16 cellular contexts compared by ENCODE assay signal in genomic region chr21:32475162-32475812, GRCh38.
DNase-seq lines count a peak whose midpoint lies in the region; ATAC-seq and TF ChIP-seq lines count a peak whose summit lies in the region.
"Had no signal": no experiment of that assay in that cellular context is flagged by ENCODE, and none has a peak within 500 bp of the region (broad histone marks: within the 10 kb centered on the region; RNA-seq: fewer than 3 reads in every experiment).

No MANE protein-coding gene starts in this region.

- H3K4me1 ChIP-seq in ACC112 (ENCODE audit: control insufficient read depth, insufficient read depth, low read length, unreplicated experiment) (peaks cover 26% of the 10 kb centered on the region), esophagus muscularis mucosa (peaks cover 5 to 31% (median 26%) of the 10 kb centered on the region in 4 donors)

- H3K4me3 ChIP-seq in ACC112 (ENCODE audit: low read depth, low read length) (peak overlapping the region; percentile 51; the same call in 1 of the 2 replicates), esophagus muscularis mucosa (no peak overlapping the region)
- H3K4me3 ChIP-seq: ascending aorta, BLaER1, upper lobe of right lung had no signal

- H3K9me3 Mint-ChIP-seq in T-helper 2 cell treated with Interferon-gamma antibody and Interleukin-4, amounts not matched to agents 5 μg/mL and 100 μg/mL, for 36 hours = no peaks in the 10 kb centered on the region
- H3K9me3 Mint-ChIP-seq: activated B cell treated with CpG ODN at 0.5 μM for 24 hours had no signal

- no peak for TF ChIP-seq CTCF in esophagus muscularis mucosa (IDR thresholded peaks at IDR 0.05)

- no peak for TF ChIP-seq EP300 in esophagus muscularis mucosa (IDR thresholded peaks at IDR 0.05)

- no peaks in the 10 kb centered on the region for H3K79me2 ChIP-seq in ACC112 (ENCODE audit: control insufficient read depth, insufficient read depth, low read length, unreplicated experiment)

- no peak overlapping the region for H3K27ac Mint-ChIP-seq in T-helper 2 cell treated with Interferon-gamma antibody and Interleukin-4, amounts not matched to agents 5 μg/mL and 100 μg/mL, for 36 hours
- H3K27ac Mint-ChIP-seq: activated B cell treated with CpG ODN at 0.5 μM for 24 hours had no signal

- WGBS in esophagus muscularis mucosa = 41% methylated on average over 9 of the region's 9 CpGs

- intact Hi-C loops in esophagus muscularis mucosa (cut with DNase I) = no loop called here

- H3K27ac ChIP-seq in ACC112 (ENCODE audit: low read depth, low read length) = peak overlapping the region; percentile 65
- peak overlapping the region in 3 of 4 donors; percentile 34 to 54 (median 43) for H3K27ac ChIP-seq in esophagus muscularis mucosa (replicated peaks in 1 of 4)
- H3K27ac ChIP-seq: BLaER1, HL-60 had no signal

- peak; percentile 47 for DNase-seq in LoVo (ENCODE audit: low spot score)
- DNase-seq in esophagus muscularis mucosa (ENCODE audit: extremely low spot score) = no peak
- DNase-seq in mucosa of gallbladder (ENCODE audit: low spot score) = peak; percentile 23
- DNase-seq in T-helper 2 cell treated with Interferon-gamma antibody and Interleukin-4, amounts not matched to agents 5 μg/mL and 100 μg/mL, for 36 hours (ENCODE audit: low spot score) = no peak
- DNase-seq in stimulated activated CD4-positive, alpha-beta T cell treated with anti-CD3 and anti-CD28 coated beads, Interleukin-2, amount 100 ng/mL, for 24 hours = no peak
- DNase-seq: activated B cell treated with CpG ODN at 0.5 μM for 24 hours; activated CD8-positive, alpha-beta memory T cell treated with anti-CD3 and anti-CD28 coated beads, Interleukin-2, amount 50 U/mL, for 48 hours; GF-D8; NCI-H446 treated with DMSO at 0.1 percent for 48 hours; upper lobe of right lung had no signal

- ATAC-seq in GM21619 (IDR thresholded peaks at IDR 0.05; ENCODE audit: unreplicated experiment) = no peak
- ATAC-seq in HG02798 (IDR thresholded peaks at IDR 0.05; ENCODE audit: poor library complexity, unreplicated experiment) = no peak

- H3K4me1 Mint-ChIP-seq in T-helper 2 cell treated with Interferon-gamma antibody and Interleukin-4, amounts not matched to agents 5 μg/mL and 100 μg/mL, for 36 hours (ENCODE audit: low read depth) = peaks cover 8% of the 10 kb centered on the region
- H3K4me1 Mint-ChIP-seq: activated B cell treated with CpG ODN at 0.5 μM for 24 hours had no signal

- H3K27me3 Mint-ChIP-seq in T-helper 2 cell treated with Interferon-gamma antibody and Interleukin-4, amounts not matched to agents 5 μg/mL and 100 μg/mL, for 36 hours (ENCODE audit: low read depth) = no peaks in the 10 kb centered on the region
- H3K27me3 Mint-ChIP-seq: activated B cell treated with CpG ODN at 0.5 μM for 24 hours had no signal

- TF ChIP-seq POLR2A in esophagus muscularis mucosa (IDR thresholded peaks at IDR 0.05; ENCODE audit: low read depth) = no peak

- H3K36me3 ChIP-seq in ACC112 (ENCODE audit: insufficient read depth, low read length) = 0 out of 2 replicates have a peak, but pooled peaks cover 3% of the 10 kb centered on the region
- H3K36me3 ChIP-seq in esophagus muscularis mucosa = peaks cover 13 to 73% (median 51%) of the 10 kb centered on the region in 4 donors
- H3K36me3 ChIP-seq: BLaER1 had no signal

- H3K27me3 ChIP-seq in ACC112 (ENCODE audit: insufficient read depth, low read length) = no peaks in the 10 kb centered on the region
- no peaks in the 10 kb centered on the region for H3K27me3 ChIP-seq in esophagus muscularis mucosa
- H3K27me3 ChIP-seq: ascending aorta, BLaER1, upper lobe of right lung had no signal

- no peaks in the 10 kb centered on the region for H3K36me3 Mint-ChIP-seq in T-helper 2 cell treated with Interferon-gamma antibody and Interleukin-4, amounts not matched to agents 5 μg/mL and 100 μg/mL, for 36 hours (ENCODE audit: low read depth)

- no peak overlapping the region for H2AFZ ChIP-seq in ACC112 (ENCODE audit: low read length, unreplicated experiment)

- no peak overlapping the region for H3K4me3 Mint-ChIP-seq in T-helper 2 cell treated with Interferon-gamma antibody and Interleukin-4, amounts not matched to agents 5 μg/mL and 100 μg/mL, for 36 hours
- H3K4me3 Mint-ChIP-seq: activated B cell treated with CpG ODN at 0.5 μM for 24 hours had no signal

- H3K9me3 ChIP-seq in esophagus muscularis mucosa = no peaks in the 10 kb centered on the region
- H3K9me3 ChIP-seq: ascending aorta, BLaER1, upper lobe of right lung had no signal

Comparison
In these comparisons a context has a peak if more than half of its experiments do, and no peak if none do; other contexts are left out.
1. DNase-seq: peak in LoVo (single experiment) and mucosa of gallbladder (single experiment); none in esophagus muscularis mucosa (single experiment), T-helper 2 cell treated with Interferon-gamma antibody and Interleukin-4, amounts not matched to agents 5 μg/mL and 100 μg/mL, for 36 hours (single experiment) and stimulated activated CD4-positive, alpha-beta T cell treated with anti-CD3 and anti-CD28 coated beads, Interleukin-2, amount 100 ng/mL, for 24 hours (0 of 2).